8 cellular contexts compared by ENCODE assay signal in genomic region chr7:149624006-149624405, GRCh38.
A peak's percentile ranks its signal among the peaks of the same experiment; 100 is the strongest.
DNase-seq lines count a peak whose midpoint lies in the region; ATAC-seq and TF ChIP-seq lines count a peak whose summit lies in the region.

No MANE protein-coding gene starts in this region.

- H4K20me1 ChIP-seq in GM23248 (ENCODE audit: insufficient read depth): no peaks in the 10 kb centered on the region
- H4K20me1 ChIP-seq in neural progenitor cell (ENCODE audit: low read depth): peaks cover 32% of the 10 kb centered on the region

- in situ Hi-C loops in GM23248 (cut with MboI): no loop called here

- H3K9ac ChIP-seq in GM23248: peak overlapping the region; percentile 87
- peak overlapping the region; percentile 88 for H3K9ac ChIP-seq in neural progenitor cell

- H3K79me2 ChIP-seq in GM23248 (ENCODE audit: insufficient read depth) (peaks cover 53% of the 10 kb centered on the region), neural progenitor cell (ENCODE audit: low read depth) (peaks cover 29% of the 10 kb centered on the region)

- H3F3A ChIP-seq in GM23248 (ENCODE audit: insufficient read depth) (peaks cover 6% of the 10 kb centered on the region; the same call in 1 of the 2 replicates), neural progenitor cell (ENCODE audit: low read depth) (no peaks in the 10 kb centered on the region)

- TF ChIP-seq CTCF in fibroblast of pulmonary artery (IDR thresholded peaks at IDR 0.05; ENCODE audit: low read length, missing control alignments): no peak
- no peak for TF ChIP-seq CTCF in neural progenitor cell (IDR thresholded peaks at IDR 0.05)
- TF ChIP-seq CTCF in vagina (IDR thresholded peaks at IDR 0.05): no peak

- H3K36me3 ChIP-seq in GM23248 (ENCODE audit: low read depth): peaks cover 17% of the 10 kb centered on the region
- H3K36me3 ChIP-seq in neural progenitor cell: no peaks in the 10 kb centered on the region
- H3K36me3 ChIP-seq in vagina: peaks cover 1 to 21% of the 10 kb centered on the region in 2 donors

- 0 to 1% methylated on average over 13 to 21 of the region's 28 CpGs for WGBS in GM23248 (ENCODE audit: low coverage in 1 of 2, low lambda C conversion rate in 2 of 2, missing lambda C conversion rate in 2 of 2), 2 experiments

- H3K27me3 ChIP-seq in GM23248 (replicated peaks; ENCODE audit: insufficient read depth) (0 out of 2 replicates have a peak, but pooled peaks cover under 1% of the 10 kb centered on the region), neural progenitor cell (peaks cover 20% of the 10 kb centered on the region), vagina (no peaks in the 10 kb centered on the region)

- ATAC-seq in activated T-cell treated with anti-CD3 and anti-CD28 coated beads, Interleukin-2, amount 50 U/mL, for 4 hours: peak; percentile 26 to 31

- H3K4me3 Mint-ChIP-seq in activated T-cell treated with anti-CD3 and anti-CD28 coated beads, Interleukin-2, amount 50 U/mL, for 4 hours: peak overlapping the region; percentile 95
- H3K4me3 Mint-ChIP-seq in neural progenitor cell: peak overlapping the region; percentile 98

- peaks cover 42% of the 10 kb centered on the region for H3K4me1 Mint-ChIP-seq in activated T-cell treated with anti-CD3 and anti-CD28 coated beads, Interleukin-2, amount 50 U/mL, for 4 hours (ENCODE audit: low read depth)
- peaks cover 21% of the 10 kb centered on the region for H3K4me1 Mint-ChIP-seq in neural progenitor cell

- H3K9me3 ChIP-seq in GM23248 (ENCODE audit: low read depth) (no peaks in the 10 kb centered on the region), neural progenitor cell (ENCODE audit: low read depth) (no peaks in the 10 kb centered on the region), vagina (no peaks in the 10 kb centered on the region)

- H3K27ac Mint-ChIP-seq in neural progenitor cell: peak overlapping the region; percentile 69

- H3K4me3 ChIP-seq in GM23248: peak overlapping the region; percentile 83
- peak overlapping the region; percentile 72 for H3K4me3 ChIP-seq in fibroblast of pulmonary artery (replicated peaks; ENCODE audit: low read depth, low read length)
- peak overlapping the region; percentile 96 for H3K4me3 ChIP-seq in neural progenitor cell
- peak overlapping the region; percentile 64 to 94 for H3K4me3 ChIP-seq in vagina

- no peaks in the 10 kb centered on the region for H3K9me3 Mint-ChIP-seq in activated T-cell treated with anti-CD3 and anti-CD28 coated beads, Interleukin-2, amount 50 U/mL, for 4 hours
- no peaks in the 10 kb centered on the region for H3K9me3 Mint-ChIP-seq in neural progenitor cell

- H3K27ac ChIP-seq in GM23248 (peak overlapping the region; percentile 62), neural progenitor cell (no peak overlapping the region), vagina (peak overlapping the region; percentile 88)

- intact Hi-C loops in vagina (cut with DNase I): no loop called here

- DNase-seq in ELR (ENCODE audit: low read depth) (peak; percentile 42), GM23248 (peak; percentile 50), NAMALWA (ENCODE audit: low spot score) (peak; percentile 70), fibroblast of pulmonary artery (ENCODE audit: low read depth) (peak; percentile 7), neural progenitor cell (ENCODE audit: low spot score) (peak; percentile 50), vagina (ENCODE audit: extremely low spot score in 2 of 2) (no peak), 8988T (no peak)
- peak; percentile 45 for DNase-seq in activated T-cell treated with anti-CD3 and anti-CD28 coated beads, Interleukin-2, amount 50 U/mL, for 4 hours

- peaks cover 12% of the 10 kb centered on the region for H3K4me1 ChIP-seq in GM23248 (ENCODE audit: insufficient read depth)
- H3K4me1 ChIP-seq in neural progenitor cell: no peaks in the 10 kb centered on the region
- peaks cover 37% of the 10 kb centered on the region for H3K4me1 ChIP-seq in vagina

- peak overlapping the region; percentile 78 for H3K4me2 ChIP-seq in GM23248 (ENCODE audit: unreplicated experiment)
- peak overlapping the region; percentile 84 for H3K4me2 ChIP-seq in neural progenitor cell

- peaks cover 6% of the 10 kb centered on the region for H3K27me3 Mint-ChIP-seq in activated T-cell treated with anti-CD3 and anti-CD28 coated beads, Interleukin-2, amount 50 U/mL, for 4 hours (ENCODE audit: low read depth)
- H3K27me3 Mint-ChIP-seq in neural progenitor cell (ENCODE audit: insufficient read depth, low read depth): peaks cover 4% of the 10 kb centered on the region

- peaks cover 21% of the 10 kb centered on the region for H3K36me3 Mint-ChIP-seq in activated T-cell treated with anti-CD3 and anti-CD28 coated beads, Interleukin-2, amount 50 U/mL, for 4 hours (ENCODE audit: insufficient read depth)
- peaks cover 14% of the 10 kb centered on the region for H3K36me3 Mint-ChIP-seq in neural progenitor cell

- no peaks in the 10 kb centered on the region for H3K9me2 ChIP-seq in GM23248 (ENCODE audit: insufficient read depth)

- H2AFZ ChIP-seq in GM23248 (peak overlapping the region; percentile 98), neural progenitor cell (replicated peaks) (peak overlapping the region; percentile 87)

- TF ChIP-seq POLR2A in vagina (IDR thresholded peaks at IDR 0.05): no peak

Comparison
In these comparisons a context has a peak if more than half of its experiments do, and no peak if none do; other contexts are left out.
1. DNase-seq: peak in ELR (single experiment), GM23248 (single experiment), NAMALWA (single experiment), activated T-cell treated with anti-CD3 and anti-CD28 coated beads, Interleukin-2, amount 50 U/mL, for 4 hours (single experiment), fibroblast of pulmonary artery (single experiment) and neural progenitor cell (single experiment); none in vagina (0 of 2) and 8988T (single experiment).
2. Peak in every context shown above with its lines, with median percentiles within 50 percentile points of each other: H3K4me3 ChIP-seq.